ENCODE assay signal across 8 cellular contexts in genomic region chr15:68276668-68277067, GRCh38. TPM values are rescaled to one million over a fixed set of nuclear protein-coding genes. Genes with fewer than 3 reads are reported as not detected.
A peak's percentile ranks its signal among the peaks of the same experiment; 100 is the strongest.
DNase-seq lines count a peak whose midpoint lies in the region; ATAC-seq, FAIRE-seq and TF ChIP-seq lines count a peak whose summit lies in the region.

No MANE protein-coding gene starts in this region.

- peaks cover 40% of the 10 kb centered on the region for H3K4me1 Mint-ChIP-seq in T-helper 17 cell

- TF ChIP-seq POLR2A in GM12892 (IDR thresholded peaks at IDR 0.05; ENCODE audit: low read depth, low read length) = no peak

- H3K4me3 ChIP-seq in foreskin fibroblast (ENCODE audit: low read depth in 1 of 2, low read length in 2 of 2) (peak overlapping the region; percentile 70 to 91), skeletal muscle cell (ENCODE audit: low read depth, low read length) (peak overlapping the region; percentile 85)

- FAIRE-seq in GM12892 (lab: Jason Lieb, UNC) = peak; percentile 44

- peak overlapping the region; percentile 99 for H3K27ac Mint-ChIP-seq in T-helper 17 cell

- no peaks in the 10 kb centered on the region for H3K9me3 ChIP-seq in T-helper 17 cell (ENCODE audit: control insufficient read depth, low read length, poor library complexity, severe bottlenecking)

- TF ChIP-seq CTCF in foreskin fibroblast (IDR thresholded peaks at IDR 0.05; ENCODE audit: low read depth, low read length) = no peak

- ATAC-seq in T-helper 17 cell (no peak), GM21529 (IDR thresholded peaks at IDR 0.05; ENCODE audit: unreplicated experiment) (no peak), HG02970 (IDR thresholded peaks at IDR 0.05; ENCODE audit: low FRiP score, unreplicated experiment) (no peak), GM21367 (IDR thresholded peaks at IDR 0.05; ENCODE audit: unreplicated experiment) (no peak)

- DNase-seq in GM12892 (ENCODE audit: insufficient read length) (no peak), T-helper 17 cell (no peak), foreskin fibroblast (no peak), skeletal muscle cell (ENCODE audit: low read depth) (no peak), NCI-H128 (lab: John Stamatoyannopoulos, UW; ENCODE audit: unreplicated experiment) (no peak)

- peaks cover 4% of the 10 kb centered on the region for H3K36me3 Mint-ChIP-seq in T-helper 17 cell (ENCODE audit: low read depth)

- no peaks in the 10 kb centered on the region for H3K27me3 Mint-ChIP-seq in T-helper 17 cell

- H3K4me3 Mint-ChIP-seq in T-helper 17 cell = peak overlapping the region; percentile 99

RNA-seq across cellular contexts. Expression of gene FEM1B, which starts 0.9 kb away (rescaled TPM):
- 11.4 TPM for polyA plus RNA-seq in GM12892 (2012; ENCODE audit: missing spikeins)
- total RNA-seq in T-helper 17 cell = 10 to 100 TPM; 62.4 to 73.0 TPM

RNA-seq across cellular contexts. Expression of gene CLN6, which starts 47.1 kb away (rescaled TPM):
- polyA plus RNA-seq in GM12892 (2012; ENCODE audit: missing spikeins) = 27.6 TPM
- total RNA-seq in T-helper 17 cell = 10 to 100 TPM; 14.3 to 14.6 TPM
